ENCODE assay signal across 8 cellular contexts in the genomic region with DNA sequence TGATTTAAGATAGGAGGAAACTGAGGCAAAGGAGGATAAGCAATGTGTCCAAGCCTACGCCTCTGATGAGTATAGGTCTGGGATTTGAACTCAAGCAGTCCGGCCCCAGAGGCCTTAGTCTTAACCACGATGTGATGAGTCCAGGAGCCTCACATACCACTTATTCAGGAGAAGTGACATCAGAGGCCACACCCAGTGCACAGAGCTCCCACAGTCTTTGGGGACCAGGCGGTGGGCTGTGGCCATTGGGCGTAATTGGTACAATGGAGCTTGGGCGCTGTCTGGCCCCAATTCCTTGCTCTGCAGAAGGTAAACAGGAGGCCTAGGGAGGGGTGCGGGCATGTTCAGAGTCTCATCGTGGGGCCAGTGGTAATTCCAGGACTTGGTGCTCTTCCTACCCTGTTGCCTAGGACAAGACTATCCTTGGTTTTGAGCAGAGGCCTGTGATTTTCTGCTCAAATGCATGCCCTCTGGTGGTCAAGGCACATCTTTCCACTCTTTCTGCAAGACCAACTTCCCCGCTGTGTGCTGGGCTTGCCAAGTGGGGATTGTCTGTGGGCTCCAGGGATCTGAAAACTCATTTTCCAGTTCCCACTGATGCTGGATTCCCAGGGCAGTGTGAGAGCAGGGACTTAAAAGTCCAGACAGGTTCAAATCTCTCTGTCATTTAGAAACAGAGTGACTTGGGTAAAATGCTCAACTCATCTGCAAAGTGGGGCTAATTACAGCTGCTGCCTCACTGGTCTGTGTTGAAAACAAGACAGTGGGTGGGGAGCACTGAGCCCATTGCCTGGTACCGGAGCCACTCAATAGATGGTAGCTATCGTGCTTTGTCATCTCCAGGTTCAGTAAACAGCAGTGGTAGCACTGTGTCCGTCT. TPM values are rescaled to one million over a fixed set of nuclear protein-coding genes. Genes with fewer than 3 reads are reported as not detected.
A peak's percentile ranks its signal among the peaks of the same experiment; 100 is the strongest.
DNase-seq lines count a peak whose midpoint lies in the region; ATAC-seq, FAIRE-seq and TF ChIP-seq lines count a peak whose summit lies in the region.

No MANE protein-coding gene starts in this region.

- peak overlapping the region; percentile 28 to 73 for H3K27ac ChIP-seq in small intestine (ENCODE audit: low read depth in 1 of 2, low read length in 1 of 2)

- no peaks in the 10 kb centered on the region for H3K27me3 ChIP-seq in small intestine (ENCODE audit: control insufficient read depth in 2 of 2, insufficient read depth in 2 of 2, low read length in 2 of 2)

- FAIRE-seq in small intestine (lab: Jason Lieb, UNC) = no peak

- H3K4me1 Mint-ChIP-seq in brain = peaks cover 54% of the 10 kb centered on the region
- H3K4me1 Mint-ChIP-seq in natural killer cell = peaks cover 12 to 13% of the 10 kb centered on the region in 2 donors

- H3K27ac Mint-ChIP-seq in brain = peak overlapping the region; percentile 18 to 73 (median 65)
- H3K27ac Mint-ChIP-seq in natural killer cell = no peak overlapping the region

- H3K36me3 Mint-ChIP-seq in brain (peaks cover 17% of the 10 kb centered on the region), natural killer cell (no peaks in the 10 kb centered on the region)

- no peaks in the 10 kb centered on the region for H3K9me3 ChIP-seq in small intestine (ENCODE audit: control insufficient read depth, low read depth)

- WGBS in small intestine, 3 donors = 74 to 78% (median 76%) methylated on average over 12 of the region's 12 CpGs

- intact Hi-C loops in natural killer cell (cut with micrococcal nuclease) = loop anchor here (1.0 kb wide), 1 partner anchor 64 kb away; no protein-coding TSS in a partner anchor

- peaks cover 4% of the 10 kb centered on the region for H3K27me3 Mint-ChIP-seq in brain
- H3K27me3 Mint-ChIP-seq in natural killer cell (ENCODE audit: low read depth in 2 of 2) = no peaks in the 10 kb centered on the region

- peaks cover 0 to 5% of the 10 kb centered on the region in 2 donors for H3K36me3 ChIP-seq in small intestine (ENCODE audit: control insufficient read depth in 2 of 2, insufficient read depth in 2 of 2, low read length in 2 of 2)

- H3K9me3 Mint-ChIP-seq in brain (no peaks in the 10 kb centered on the region), natural killer cell (no peaks in the 10 kb centered on the region)

- H3K4me3 Mint-ChIP-seq in brain (no peak overlapping the region), natural killer cell (no peak overlapping the region)

- H3K4me1 ChIP-seq in small intestine (ENCODE audit: control insufficient read depth in 2 of 2, insufficient read depth in 1 of 2, low read depth in 1 of 2, low read length in 1 of 2) = peaks cover 0 to 6% of the 10 kb centered on the region in 2 donors

- peak; percentile 74 for TF ChIP-seq CTCF in AG09319 (IDR thresholded peaks at IDR 0.05; ENCODE audit: low read depth, low read length)
- peak; percentile 75 for TF ChIP-seq CTCF in GM12872 (IDR thresholded peaks at IDR 0.05; ENCODE audit: insufficient read depth, low read depth, low read length)
- TF ChIP-seq CTCF in brain (conservative IDR thresholded peaks at IDR 0.05) = peak; percentile 61 to 77
- TF ChIP-seq CTCF in natural killer cell (IDR thresholded peaks at IDR 0.05) = no peak

- ATAC-seq in HG02642 (IDR thresholded peaks at IDR 0.05; ENCODE audit: poor library complexity, unreplicated experiment) (no peak), natural killer cell (no peak)

- H3K4me3 ChIP-seq in small intestine (ENCODE audit: low read depth in 1 of 2, low read length in 2 of 2) = no peak overlapping the region

- DNase-seq in AG09319 (ENCODE audit: extremely low read depth, low read depth) = peak; percentile 52
- peak; percentile 31 for DNase-seq in NCI-H82 treated with DMSO at 0.1 percent for 48 hours (lab: John Stamatoyannopoulos, UW; ENCODE audit: unreplicated experiment)
- DNase-seq in iPS DF 4.7 (ENCODE audit: extremely low read depth, low spot score) = peak; percentile 41
- peak; percentile 66 for DNase-seq in small intestine
- no peak for DNase-seq in natural killer cell

RNA-seq across cellular contexts. Expression of a gene that starts 15.8 kb away (rescaled TPM):
- 40.0 TPM for polyA plus RNA-seq in brain (ENCODE audit: insufficient read depth, low read depth, low replicate concordance)
- polyA plus RNA-seq in small intestine = 10 to 100 TPM in 2 of 3 donors, 1 to 10 TPM in 1; 7.4 to 26.2 (median 15.7) TPM
- total RNA-seq in natural killer cell = 10 to 100 TPM in 1 of 3 donors, 1 to 10 TPM in 2; 2.8 to 12.3 (median 4.3) TPM

Comparison
In these comparisons a context has a peak if more than half of its experiments do, and no peak if none do; other contexts are left out.
1. H3K27ac Mint-ChIP-seq: peak in brain (5 of 5); none in natural killer cell (0 of 2).